In genomic region chr1:182570611-182570970, GRCh38 we compare ENCODE assay signal across 29 cellular contexts. TPM values are rescaled to one million over a fixed set of nuclear protein-coding genes. Genes with fewer than 3 reads are reported as not detected.
A peak's percentile ranks its signal among the peaks of the same experiment; 100 is the strongest.
DNase-seq lines count a peak whose midpoint lies in the region; ATAC-seq, FAIRE-seq and TF ChIP-seq lines count a peak whose summit lies in the region.
"Had no signal": no experiment of that assay in that cellular context is flagged by ENCODE, and none has a peak within 500 bp of the region (broad histone marks: within the 10 kb centered on the region; RNA-seq: fewer than 3 reads in every experiment).

No MANE protein-coding gene starts in this region.

- peaks cover 28% of the 10 kb centered on the region for H3K4me1 ChIP-seq in BLaER1
- H3K4me1 ChIP-seq in GM12878 (ENCODE audit: control insufficient read depth, insufficient read depth, low read length), result peaks cover 14% of the 10 kb centered on the region
- no peaks in the 10 kb centered on the region for H3K4me1 ChIP-seq in tibial artery
- H3K4me1 ChIP-seq: left lung, sigmoid colon, stomach had no signal

- H3K4me3 ChIP-seq in BLaER1, result no peak overlapping the region
- no peak overlapping the region for H3K4me3 ChIP-seq in GM12878
- H3K4me3 ChIP-seq in tibial artery, result no peak overlapping the region
- H3K4me3 ChIP-seq: left lung, sigmoid colon, SJCRH30, stomach, tibial nerve had no signal

- DNase-seq in GM18507 (ENCODE audit: extremely low spot score, insufficient read length, low read depth) (no peak), GM12878 (ENCODE audit: low read depth, low spot score) (no peak), left colon (no peak), tibial artery (no peak)
- DNase-seq in activated CD4-positive, alpha-beta T cell treated with anti-CD3 and anti-CD28 coated beads for 36 hours, result no peak
- DNase-seq in activated CD8-positive, alpha-beta memory T cell treated with anti-CD3 and anti-CD28 coated beads, Interleukin-2, amount 10 ng/mL, durations not matched to agents 7 days and 5 days, result no peak
- DNase-seq: activated CD4-positive, alpha-beta memory T cell treated with anti-CD3 and anti-CD28 coated beads for 36 hours; anterior cingulate cortex; DND-41; effector CD8-positive, alpha-beta T cell; foreskin fibroblast; left lung; mesendoderm; NCI-H1048; NCI-H1930; NCI-H526 treated with DMSO at 0.1 percent for 48 hours; sigmoid colon; stomach; T-helper 1 cell had no signal

- H3K4me2 ChIP-seq in BLaER1, result peak overlapping the region; percentile 65
- no peak overlapping the region for H3K4me2 ChIP-seq in GM12878 (ENCODE audit: control insufficient read depth, insufficient read depth)

- TF ChIP-seq CTCF in GM12878 (IDR thresholded peaks at IDR 0.05 in 2 of 3, conservative IDR thresholded peaks at IDR 0.05 in 1 of 3; ENCODE audit: control insufficient read depth in 2 of 3, extremely low read depth in 1 of 3, insufficient read depth in 1 of 3, low read depth in 3 of 3, low read length in 3 of 3) (no peak), tibial artery (IDR thresholded peaks at IDR 0.05) (no peak)

- SMC1A ChIA-PET in GM12878 (lab: Charles Lee; ENCODE audit: uncharacterized antibody, unreplicated experiment), result no interaction called here

- peaks cover under 1% of the 10 kb centered on the region for H3K4me1 Mint-ChIP-seq in activated CD4-positive, alpha-beta T cell treated with anti-CD3 and anti-CD28 coated beads for 36 hours
- no peaks in the 10 kb centered on the region for H3K4me1 Mint-ChIP-seq in activated T-helper 17 cell treated with anti-CD3 and anti-CD28 coated beads, Interleukin-2, amount 50 U/mL, for 72 hours
- peaks cover 1% of the 10 kb centered on the region for H3K4me1 Mint-ChIP-seq in activated CD8-positive, alpha-beta memory T cell treated with anti-CD3 and anti-CD28 coated beads, Interleukin-2, amount 10 ng/mL, durations not matched to agents 7 days and 5 days

- no peaks in the 10 kb centered on the region for H3K79me2 ChIP-seq in GM12878 (ENCODE audit: control insufficient read depth, insufficient read depth, low read length)

- H3K27ac ChIP-seq in BLaER1 (peak overlapping the region; percentile 70), GM12878 (ENCODE audit: control insufficient read depth, insufficient read depth) (no peak overlapping the region), tibial artery (no peak overlapping the region)
- H3K27ac ChIP-seq: left lung, neutrophil, sigmoid colon, SJCRH30, stomach, tibial nerve had no signal

- no peak for TF ChIP-seq POLR2A in GM12878 (IDR thresholded peaks at IDR 0.05; ENCODE audit: low read depth, low read length)

- TF ChIP-seq RAD21 in GM12878 (IDR thresholded peaks at IDR 0.05; ENCODE audit: insufficient read depth, low read depth, low read length), result no peak

- FAIRE-seq in GM18507 (lab: Jason Lieb, UNC) (peak; percentile 69), GM12878 (lab: Jason Lieb, UNC) (peak; percentile 75)
- FAIRE-seq: colon, TTC549 had no signal

- H3K27ac Mint-ChIP-seq in activated CD4-positive, alpha-beta T cell treated with anti-CD3 and anti-CD28 coated beads for 36 hours, result no peak overlapping the region
- H3K27ac Mint-ChIP-seq in activated T-helper 17 cell treated with anti-CD3 and anti-CD28 coated beads, Interleukin-2, amount 50 U/mL, for 72 hours, result no peak overlapping the region
- H3K27ac Mint-ChIP-seq in activated CD8-positive, alpha-beta memory T cell treated with anti-CD3 and anti-CD28 coated beads, Interleukin-2, amount 10 ng/mL, durations not matched to agents 7 days and 5 days, result no peak overlapping the region
- H3K27ac Mint-ChIP-seq: activated CD4-positive, alpha-beta memory T cell treated with anti-CD3 and anti-CD28 coated beads for 36 hours; activated naive CD8-positive, alpha-beta T cell; activated T-helper 2 cell treated with anti-CD3 and anti-CD28 coated beads, Interferon-gamma antibody, Interleukin-2, Interleukin-4, amounts not matched to agents 10 μg/mL and 5 μg/mL and 100 μg/mL, durations not matched to agents 14 hours and 24 hours and 36 hours had no signal

- H2AFZ ChIP-seq in GM12878 (ENCODE audit: control insufficient read depth, low read depth, low read length), result peak overlapping the region; percentile 63

- 27% methylated on average over 2 of the region's 2 CpGs for WGBS in GM12878 (ENCODE audit: insufficient coverage, insufficient replicate concordance, low lambda C conversion rate, missing lambda C conversion rate)

- intact Hi-C loops in GM12878 (cut with micrococcal nuclease; ENCODE audit: unreplicated experiment), result no loop called here
- intact Hi-C loops in left colon (cut with DNase I, micrococcal nuclease), result no loop called here
- intact Hi-C loops in activated CD4-positive, alpha-beta T cell treated with anti-CD3 and anti-CD28 coated beads for 36 hours (cut with DNase I, micrococcal nuclease), result no loop called here
- intact Hi-C loops in tibial artery (cut with DNase I; ENCODE audit: low total_unique reads), result no loop called here

- H4K20me1 ChIP-seq in BLaER1 (no peaks in the 10 kb centered on the region), GM12878 (ENCODE audit: control insufficient read depth, insufficient read depth) (no peaks in the 10 kb centered on the region)

- H3K36me3 Mint-ChIP-seq in activated CD4-positive, alpha-beta T cell treated with anti-CD3 and anti-CD28 coated beads for 36 hours (ENCODE audit: low read depth), result peaks cover 9% of the 10 kb centered on the region
- H3K36me3 Mint-ChIP-seq in activated T-helper 17 cell treated with anti-CD3 and anti-CD28 coated beads, Interleukin-2, amount 50 U/mL, for 72 hours (ENCODE audit: low read depth), result peaks cover 31% of the 10 kb centered on the region
- H3K36me3 Mint-ChIP-seq in activated CD8-positive, alpha-beta memory T cell treated with anti-CD3 and anti-CD28 coated beads, Interleukin-2, amount 10 ng/mL, durations not matched to agents 7 days and 5 days, result peaks cover 10% of the 10 kb centered on the region

- CTCF ChIA-PET in GM12878 (lab: Yijun Ruan, JAX), result interaction anchor here (1.0 to 1.4 kb wide), 3 partner anchors 9 to 121 kb away, joined by 4 read pairs; no protein-coding TSS in a partner anchor
- CTCF ChIA-PET in activated CD4-positive, alpha-beta T cell treated with anti-CD3 and anti-CD28 coated beads for 36 hours (lab: Charles Lee), result no interaction called here
- CTCF ChIA-PET in activated CD8-positive, alpha-beta memory T cell treated with anti-CD3 and anti-CD28 coated beads, Interleukin-2, amount 10 ng/mL, durations not matched to agents 7 days and 5 days (lab: Charles Lee), result no interaction called here

- H3K27me3 Mint-ChIP-seq in activated CD4-positive, alpha-beta T cell treated with anti-CD3 and anti-CD28 coated beads for 36 hours, result no peaks in the 10 kb centered on the region
- no peaks in the 10 kb centered on the region for H3K27me3 Mint-ChIP-seq in activated T-helper 17 cell treated with anti-CD3 and anti-CD28 coated beads, Interleukin-2, amount 50 U/mL, for 72 hours
- peaks cover 4% of the 10 kb centered on the region for H3K27me3 Mint-ChIP-seq in activated CD8-positive, alpha-beta memory T cell treated with anti-CD3 and anti-CD28 coated beads, Interleukin-2, amount 10 ng/mL, durations not matched to agents 7 days and 5 days
- H3K27me3 Mint-ChIP-seq: activated CD4-positive, alpha-beta memory T cell treated with anti-CD3 and anti-CD28 coated beads for 36 hours; activated naive CD8-positive, alpha-beta T cell had no signal

- ATAC-seq in GM12878 (peak; percentile 38; the same call in 2 of the 3 replicates), left colon (peak; percentile 92)
- no peak for ATAC-seq in activated CD4-positive, alpha-beta T cell treated with anti-CD3 and anti-CD28 coated beads for 36 hours
- ATAC-seq in activated T-helper 17 cell treated with anti-CD3 and anti-CD28 coated beads, Interleukin-2, amount 50 U/mL, for 72 hours (replicated peaks), result no peak
- ATAC-seq in activated CD8-positive, alpha-beta memory T cell treated with anti-CD3 and anti-CD28 coated beads, Interleukin-2, amount 10 ng/mL, durations not matched to agents 7 days and 5 days, result no peak
- ATAC-seq: activated CD4-positive, CD25-positive, alpha-beta regulatory T cell treated with anti-CD3 and anti-CD28 coated beads, Interleukin-2, amount 50 U/mL, for 24 hours; left lung had no signal

- H3K9ac ChIP-seq in BLaER1 (no peak overlapping the region), GM12878 (ENCODE audit: control insufficient read depth, insufficient read depth, low read length) (no peak overlapping the region)

- POLR2A ChIA-PET in GM12878 (lab: Charles Lee), result interaction anchor here (2.4 kb wide), 1 partner anchor 18 kb away, joined by 5 read pairs; the partner anchor contains the start of gene RNASEL
- POLR2A ChIA-PET in activated CD4-positive, alpha-beta T cell treated with anti-CD3 and anti-CD28 coated beads for 36 hours (lab: Charles Lee), result no interaction called here

- RAD21 ChIA-PET in GM12878 (lab: Charles Lee; ENCODE audit: unreplicated experiment), result interaction anchor here (0.5 kb wide), 1 partner anchor 179 kb away, joined by 3 read pairs; the partner anchor contains the start of gene GLUL

- BruUV-seq in GM12878 (replicated peaks; lab: Mats Ljungman, UMichigan), result no TSS peak

- no peak overlapping the region for H3K4me3 Mint-ChIP-seq in activated CD4-positive, alpha-beta T cell treated with anti-CD3 and anti-CD28 coated beads for 36 hours
- no peak overlapping the region for H3K4me3 Mint-ChIP-seq in activated T-helper 17 cell treated with anti-CD3 and anti-CD28 coated beads, Interleukin-2, amount 50 U/mL, for 72 hours
- H3K4me3 Mint-ChIP-seq in activated CD8-positive, alpha-beta memory T cell treated with anti-CD3 and anti-CD28 coated beads, Interleukin-2, amount 10 ng/mL, durations not matched to agents 7 days and 5 days, result no peak overlapping the region
- H3K4me3 Mint-ChIP-seq: activated CD4-positive, alpha-beta memory T cell treated with anti-CD3 and anti-CD28 coated beads for 36 hours; activated naive CD8-positive, alpha-beta T cell had no signal

- H3K36me3 ChIP-seq in BLaER1, result peaks cover 16% of the 10 kb centered on the region
- H3K36me3 ChIP-seq in GM12878 (ENCODE audit: control insufficient read depth in 2 of 2, insufficient read depth in 2 of 2, low read length in 1 of 2), result no peaks in the 10 kb centered on the region
- H3K36me3 ChIP-seq in tibial artery, result peaks cover 13 to 26% (median 23%) of the 10 kb centered on the region in 3 donors
- H3K36me3 ChIP-seq: SJCRH30 had no signal

- in situ Hi-C loops in GM12878 (cut with MboI), result no loop called here

- H3K27me3 ChIP-seq in BLaER1 (no peaks in the 10 kb centered on the region), GM12878 (replicated peaks in 1 of 2; ENCODE audit: control insufficient read depth in 2 of 2, insufficient read depth in 2 of 2, low read length in 1 of 2) (no peaks in the 10 kb centered on the region; a peak in 1 of 4 replicates), tibial artery (no peaks in the 10 kb centered on the region)
- H3K27me3 ChIP-seq: left lung, neutrophil, sigmoid colon, SJCRH30, stomach, tibial nerve had no signal

- no peak for TF ChIP-seq EP300 in GM12878 (IDR thresholded peaks at IDR 0.05; ENCODE audit: borderline replicate concordance in 1 of 2, control insufficient read depth in 1 of 2, low read depth in 2 of 2, low read length in 2 of 2)

- H3K9me3 Mint-ChIP-seq in activated CD4-positive, alpha-beta T cell treated with anti-CD3 and anti-CD28 coated beads for 36 hours (ENCODE audit: low read depth), result no peaks in the 10 kb centered on the region
- H3K9me3 Mint-ChIP-seq in activated T-helper 17 cell treated with anti-CD3 and anti-CD28 coated beads, Interleukin-2, amount 50 U/mL, for 72 hours, result no peaks in the 10 kb centered on the region
- H3K9me3 Mint-ChIP-seq in activated CD8-positive, alpha-beta memory T cell treated with anti-CD3 and anti-CD28 coated beads, Interleukin-2, amount 10 ng/mL, durations not matched to agents 7 days and 5 days (ENCODE audit: low read depth), result no peaks in the 10 kb centered on the region
- H3K9me3 Mint-ChIP-seq: activated CD4-positive, alpha-beta memory T cell treated with anti-CD3 and anti-CD28 coated beads for 36 hours; activated T-helper 2 cell treated with anti-CD3 and anti-CD28 coated beads, Interferon-gamma antibody, Interleukin-2, Interleukin-4, amounts not matched to agents 10 μg/mL and 5 μg/mL and 100 μg/mL, durations not matched to agents 14 hours and 24 hours and 36 hours had no signal

- 0 out of 2 replicates have a peak, but pooled peaks cover 9% of the 10 kb centered on the region for H3K9me3 ChIP-seq in BLaER1
- no peaks in the 10 kb centered on the region; the same call in 2 of the 3 replicates for H3K9me3 ChIP-seq in GM12878 (replicated peaks; ENCODE audit: control insufficient read depth, insufficient read depth, low read length)
- peaks cover 0 to 5% (median 0%) of the 10 kb centered on the region in 3 donors for H3K9me3 ChIP-seq in tibial artery
- H3K9me3 ChIP-seq: left lung, sigmoid colon, SJCRH30, stomach had no signal

RNA-seq across cellular contexts. Expression of gene RNASEL, which starts 18.5 kb away (rescaled TPM):
- total RNA-seq in GM12878 (2013; cell fraction: nucleolus; rRNA removed), result 30.0 and 32.5 TPM in 2 replicates
- 4.3 and 5.4 TPM in 2 replicates for total RNA-seq in GM12878 (2014; rRNA removed)
- 6.4 and 7.0 TPM in 2 replicates for total RNA-seq in GM12878 (2014; rRNA removed; fragmentation: Illumina TruSeq; extraction: Trizol)
- total RNA-seq in GM12878 (2021), result 4.4 TPM in 2 replicates
- 2.4 TPM for polyA plus RNA-seq in GM12878 (2011; ENCODE audit: low read depth)
- 10.8 and 14.4 TPM in 2 replicates for polyA plus RNA-seq in GM12878 (2011; rRNA removed)
- polyA plus RNA-seq in GM12878 (2011; cell fraction: cytosol; rRNA removed), result 5.1 and 5.6 TPM in 2 replicates
- 14.1 and 17.4 TPM in 2 replicates for polyA plus RNA-seq in GM12878 (2011; cell fraction: nucleus; rRNA removed)
- 2.9 and 5.4 TPM in 2 replicates for polyA plus RNA-seq in GM12878 (2012)
- 6.0 and 8.3 TPM in 2 replicates for polyA plus RNA-seq in GM12878 (2014; fragmentation: Illumina TruSeq; extraction: Trizol)
- polyA plus RNA-seq in GM12878 (2014; fragmentation: Nextera tagmentation; extraction: Ambion mirVana), result 1 to 10 TPM; 3.0 to 3.7 TPM
- polyA plus RNA-seq in GM12878 (2014; rRNA removed), result 4.0 and 4.7 TPM in 2 replicates
- 1 to 10 TPM; 5.3 to 6.0 TPM for polyA plus RNA-seq in GM12878 (2016; fragmentation: Nextera tagmentation; extraction: Ambion mirVana)
- polyA minus RNA-seq in GM12878 (2011; rRNA and poly(A)+ RNA removed), result 10.1 and 11.4 TPM in 2 replicates
- polyA minus RNA-seq in GM12878 (2011; cell fraction: cytosol; rRNA and poly(A)+ RNA removed), result 2.5 and 3.2 TPM in 2 replicates
- polyA minus RNA-seq in GM12878 (2011; cell fraction: nucleus; rRNA and poly(A)+ RNA removed), result 8.0 and 8.3 TPM in 2 replicates
- total RNA-seq in left colon, result 10 to 100 TPM; 13.2 to 22.3 TPM
- total RNA-seq in activated CD4-positive, alpha-beta T cell treated with anti-CD3 and anti-CD28 coated beads for 36 hours, result 1 to 10 TPM; 3.7 to 4.0 TPM
- total RNA-seq in activated T-helper 17 cell treated with anti-CD3 and anti-CD28 coated beads, Interleukin-2, amount 50 U/mL, for 72 hours, result 1 to 10 TPM; 2.7 to 8.4 TPM
- total RNA-seq in activated CD8-positive, alpha-beta memory T cell treated with anti-CD3 and anti-CD28 coated beads, Interleukin-2, amount 10 ng/mL, durations not matched to agents 7 days and 5 days, result 10 to 100 TPM in 1 of 2 experiments, 1 to 10 TPM in 1; 6.5 to 10.0 TPM

RNA-seq across cellular contexts. Expression of gene RGS16, which starts 33.6 kb away (rescaled TPM):
- total RNA-seq in GM12878 (2013; cell fraction: nucleolus; rRNA removed), result 15.1 and 16.7 TPM in 2 replicates
- total RNA-seq in GM12878 (2014; rRNA removed) (44.0 and 45.1 TPM in 2 replicates), GM12878 (2014; rRNA removed; fragmentation: Illumina TruSeq; extraction: Trizol) (37.0 and 37.6 TPM in 2 replicates), GM12878 (2021) (54.9 and 57.1 TPM in 2 replicates), left colon (1 to 10 TPM in 1 of 2 donors, under 1 TPM in 1; 0.64 to 1.1 TPM)
- polyA plus RNA-seq in GM12878 (2011; ENCODE audit: low read depth), result 17.7 TPM
- polyA plus RNA-seq in GM12878 (2011; rRNA removed) (31.5 and 43.9 TPM in 2 replicates), GM12878 (2014; fragmentation: Illumina TruSeq; extraction: Trizol) (37.4 and 44.1 TPM in 2 replicates), GM12878 (2014; fragmentation: Nextera tagmentation; extraction: Ambion mirVana) (10 to 100 TPM; 16.4 to 18.5 TPM), GM12878 (2014; rRNA removed) (48.5 and 55.6 TPM in 2 replicates), GM12878 (2016; fragmentation: Nextera tagmentation; extraction: Ambion mirVana) (10 to 100 TPM; 50.3 to 58.2 TPM)
- 37.2 and 37.8 TPM in 2 replicates for polyA plus RNA-seq in GM12878 (2011; cell fraction: cytosol; rRNA removed)
- 55.0 and 57.1 TPM in 2 replicates for polyA plus RNA-seq in GM12878 (2011; cell fraction: nucleus; rRNA removed)
- 21.8 and 28.2 TPM in 2 replicates for polyA plus RNA-seq in GM12878 (2012)
- 18.3 and 24.9 TPM in 2 replicates for polyA minus RNA-seq in GM12878 (2011; rRNA and poly(A)+ RNA removed)
- 15.9 and 17.0 TPM in 2 replicates for polyA minus RNA-seq in GM12878 (2011; cell fraction: cytosol; rRNA and poly(A)+ RNA removed)
- polyA minus RNA-seq in GM12878 (2011; cell fraction: nucleus; rRNA and poly(A)+ RNA removed), result 18.9 and 23.7 TPM in 2 replicates
- 10 to 100 TPM; 27.2 to 30.6 TPM for total RNA-seq in activated CD4-positive, alpha-beta T cell treated with anti-CD3 and anti-CD28 coated beads for 36 hours
- 10 to 100 TPM in 1 of 2 donors, 1 to 10 TPM in 1; 9.7 to 32.1 TPM for total RNA-seq in activated T-helper 17 cell treated with anti-CD3 and anti-CD28 coated beads, Interleukin-2, amount 50 U/mL, for 72 hours
- 10 to 100 TPM in 1 of 2 experiments, 1 to 10 TPM in 1; 1.8 to 39.9 TPM for total RNA-seq in activated CD8-positive, alpha-beta memory T cell treated with anti-CD3 and anti-CD28 coated beads, Interleukin-2, amount 10 ng/mL, durations not matched to agents 7 days and 5 days

Comparison
In these comparisons a context has a peak if more than half of its experiments do, and no peak if none do; other contexts are left out.
1. ATAC-seq: peak in GM12878 (single experiment) and left colon (single experiment); none in activated CD4-positive, alpha-beta T cell treated with anti-CD3 and anti-CD28 coated beads for 36 hours (single experiment), activated T-helper 17 cell treated with anti-CD3 and anti-CD28 coated beads, Interleukin-2, amount 50 U/mL, for 72 hours (single experiment) and activated CD8-positive, alpha-beta memory T cell treated with anti-CD3 and anti-CD28 coated beads, Interleukin-2, amount 10 ng/mL, durations not matched to agents 7 days and 5 days (single experiment).